In genomic region chr12:75208851-75209781, GRCh38 we compare ENCODE assay signal across 9 cellular contexts. TPM values are rescaled to one million over a fixed set of nuclear protein-coding genes. Genes with fewer than 3 reads are reported as not detected.
DNase-seq lines count a peak whose midpoint lies in the region; ATAC-seq, FAIRE-seq and TF ChIP-seq lines count a peak whose summit lies in the region.
"Had no signal": no experiment of that assay in that cellular context is flagged by ENCODE, and none has a peak within 500 bp of the region (broad histone marks: within the 10 kb centered on the region; RNA-seq: fewer than 3 reads in every experiment).

No MANE protein-coding gene starts in this region.

- H3K9me3 ChIP-seq in A673 (ENCODE audit: low read depth, low read length, poor library complexity, severe bottlenecking) (no peaks in the 10 kb centered on the region), adipocyte (ENCODE audit: control insufficient read depth, low read length) (peaks cover 13% of the 10 kb centered on the region), small intestine (ENCODE audit: control insufficient read depth, low read depth) (no peaks in the 10 kb centered on the region)

- no peak overlapping the region for H3K9ac ChIP-seq in adipocyte (ENCODE audit: low read length)

- whole genome bisulfite sequencing in small intestine, 3 donors = 4 to 15% (median 13%) methylated on average over 47 to 49 of the region's 49 CpGs

- intact Hi-C loops in A673 (cut with micrococcal nuclease; ENCODE audit: unreplicated experiment) = no loop called here

- TF ChIP-seq CTCF in A673 (conservative IDR thresholded peaks at IDR 0.05; ENCODE audit: low read depth, low read length) = no peak

- FAIRE-seq in small intestine (lab: Jason Lieb, UNC) = no peak

- H3K27ac Mint-ChIP-seq in stimulated activated naive B cell treated with anti-CD40 and anti-IgM and Interleukin-4, amounts not matched to agents 10 μg/mL and 1 μg/mL and 100 μg/mL, for 72 hours = no peak overlapping the region
- H3K27ac Mint-ChIP-seq: activated B cell treated with CpG ODN at 0.5 μM for 24 hours had no signal

- H3K4me1 ChIP-seq in A673 (ENCODE audit: insufficient read depth, low read length, poor library complexity, severe bottlenecking) (no peaks in the 10 kb centered on the region), adipocyte (ENCODE audit: control insufficient read depth, insufficient read depth, low read length) (no peaks in the 10 kb centered on the region), small intestine (ENCODE audit: control insufficient read depth in 2 of 2, insufficient read depth in 1 of 2, low read depth in 1 of 2, low read length in 1 of 2) (no peaks in the 10 kb centered on the region)

- H3K27ac ChIP-seq in A673 (ENCODE audit: low read depth, low read length, poor library complexity, severe bottlenecking) (no peak overlapping the region), small intestine (ENCODE audit: low read depth in 1 of 2, low read length in 1 of 2) (no peak overlapping the region)

- H3K4me3 ChIP-seq in A673 (ENCODE audit: low read depth, low read length, poor library complexity, severe bottlenecking) = no peak overlapping the region
- H3K4me3 ChIP-seq in adipocyte (ENCODE audit: low read length) = peak overlapping the region; percentile 41
- no peak overlapping the region for H3K4me3 ChIP-seq in small intestine (ENCODE audit: low read depth in 1 of 2, low read length in 2 of 2)

- POLR2A ChIA-PET in A673 (lab: Charles Lee; ENCODE audit: low non-redundant PET) = no interaction called here

- ATAC-seq in stimulated activated naive B cell treated with anti-CD40 and anti-IgM and Interleukin-4, amounts not matched to agents 10 μg/mL and 1 μg/mL and 100 μg/mL, for 72 hours (replicated peaks) = no peak
- ATAC-seq in GM19455 (IDR thresholded peaks at IDR 0.05; ENCODE audit: unreplicated experiment) = no peak

- BruUV-seq in A673 (replicated peaks; lab: Mats Ljungman, UMichigan) = no TSS peak

- H3K4me3 Mint-ChIP-seq in stimulated activated naive B cell treated with anti-CD40 and anti-IgM and Interleukin-4, amounts not matched to agents 10 μg/mL and 1 μg/mL and 100 μg/mL, for 72 hours = no peak overlapping the region
- H3K4me3 Mint-ChIP-seq: activated B cell treated with CpG ODN at 0.5 μM for 24 hours had no signal

- peaks cover 2 to 12% of the 10 kb centered on the region in 2 donors for H3K9me3 Mint-ChIP-seq in stimulated activated naive B cell treated with anti-CD40 and anti-IgM and Interleukin-4, amounts not matched to agents 10 μg/mL and 1 μg/mL and 100 μg/mL, for 72 hours

- H3K27me3 ChIP-seq in A673 (replicated peaks; ENCODE audit: insufficient read depth, low read depth, low read length, poor library complexity) (peaks cover 59% of the 10 kb centered on the region), adipocyte (replicated peaks; ENCODE audit: control insufficient read depth, insufficient read depth, low read length) (peaks cover 39% of the 10 kb centered on the region), small intestine (ENCODE audit: control insufficient read depth in 2 of 2, insufficient read depth in 2 of 2, low read length in 2 of 2) (peaks cover 0 to 27% of the 10 kb centered on the region in 2 donors)

- H3K36me3 ChIP-seq in A673 (ENCODE audit: insufficient read depth, low read length, poor library complexity, severe bottlenecking) = no peaks in the 10 kb centered on the region
- H3K36me3 ChIP-seq in adipocyte (ENCODE audit: control insufficient read depth, insufficient read depth, low read length, severe bottlenecking) = no peaks in the 10 kb centered on the region
- H3K36me3 ChIP-seq in small intestine (ENCODE audit: control insufficient read depth in 2 of 2, insufficient read depth in 2 of 2, low read length in 2 of 2) = no peaks in the 10 kb centered on the region

- peaks cover 0 to 5% of the 10 kb centered on the region in 2 donors for H3K36me3 Mint-ChIP-seq in stimulated activated naive B cell treated with anti-CD40 and anti-IgM and Interleukin-4, amounts not matched to agents 10 μg/mL and 1 μg/mL and 100 μg/mL, for 72 hours

- no peaks in the 10 kb centered on the region for H3K4me1 Mint-ChIP-seq in stimulated activated naive B cell treated with anti-CD40 and anti-IgM and Interleukin-4, amounts not matched to agents 10 μg/mL and 1 μg/mL and 100 μg/mL, for 72 hours
- H3K4me1 Mint-ChIP-seq: activated B cell treated with CpG ODN at 0.5 μM for 24 hours had no signal

- peaks cover 23 to 53% of the 10 kb centered on the region in 2 donors for H3K27me3 Mint-ChIP-seq in stimulated activated naive B cell treated with anti-CD40 and anti-IgM and Interleukin-4, amounts not matched to agents 10 μg/mL and 1 μg/mL and 100 μg/mL, for 72 hours

- CTCF ChIA-PET in A673 (lab: Charles Lee) = no interaction called here

- DNase-seq in A673 (ENCODE audit: low spot score) (peak; percentile 57), HT1080 (ENCODE audit: low read depth) (peak; percentile 33), adipocyte (ENCODE audit: low read depth) (peak; percentile 56), kidney glomerular epithelial cell (lab: John Stamatoyannopoulos, UW) (peak; percentile 8), SKM-1 (lab: John Stamatoyannopoulos, UW; ENCODE audit: unreplicated experiment) (no peak), small intestine (no peak)
- no peak for DNase-seq in stimulated activated naive B cell treated with anti-CD40 and anti-IgM and Interleukin-4, amounts not matched to agents 10 μg/mL and 1 μg/mL and 100 μg/mL, for 72 hours
- DNase-seq: activated B cell treated with CpG ODN at 0.5 μM for 24 hours had no signal

RNA-seq across cellular contexts. Expression of gene KCNC2, which starts 0.5 kb away (rescaled TPM):
- total RNA-seq in A673 (2021) = not detected in 2 replicates
- total RNA-seq in HT1080 (2014; rRNA removed; shearing (Covaris generic)) = not detected in 2 replicates
- not detected in 2 replicates for polyA plus RNA-seq in HT1080 (2015; cell fraction: cytosol; rRNA removed)
- polyA plus RNA-seq in HT1080 (2015; cell fraction: nucleus; rRNA removed) = not detected in 2 replicates
- polyA plus RNA-seq in small intestine = under 1 TPM in 1 of 3 donors, not detected in 2; 0.12 TPM
- total RNA-seq: activated B cell treated with CpG ODN at 0.5 μM for 24 hours had no signal

Comparison
In these comparisons a context has a peak if more than half of its experiments do, and no peak if none do; other contexts are left out.
1. DNase-seq: peak in A673 (single experiment), HT1080 (single experiment), adipocyte (single experiment) and kidney glomerular epithelial cell (single experiment); none in SKM-1 (single experiment), stimulated activated naive B cell treated with anti-CD40 and anti-IgM and Interleukin-4, amounts not matched to agents 10 μg/mL and 1 μg/mL and 100 μg/mL, for 72 hours (single experiment) and small intestine (single experiment).